Comparison of ENCODE assay signal across 8 cellular contexts in genomic region chr1:211680752-211681327, GRCh38. TPM values are rescaled to one million over a fixed set of nuclear protein-coding genes. Genes with fewer than 3 reads are reported as not detected.
A peak's percentile ranks its signal among the peaks of the same experiment; 100 is the strongest.
DNase-seq lines count a peak whose midpoint lies in the region; ATAC-seq, FAIRE-seq and TF ChIP-seq lines count a peak whose summit lies in the region.

No MANE protein-coding gene starts in this region.

- H3K27ac Mint-ChIP-seq in WTC11: no peak overlapping the region

- POLR2A ChIA-PET in BJ (lab: Charles Lee) (no interaction called here), WTC11 (lab: Charles Lee) (no interaction called here)

- no peaks in the 10 kb centered on the region for H3K27me3 Mint-ChIP-seq in WTC11 (ENCODE audit: low read depth)

- TF ChIP-seq CTCF in BJ (IDR thresholded peaks at IDR 0.05; ENCODE audit: insufficient read depth, low read depth, low read length) (peak; percentile 70), WTC11 (IDR thresholded peaks at IDR 0.05) (peak; percentile 22; the same call in 1 of the 2 replicates)

- H3K4me3 ChIP-seq in BJ (ENCODE audit: low read depth, low read length): no peak overlapping the region

- DNase-seq in BJ (ENCODE audit: low read depth) (peak; percentile 52), GM19239 (ENCODE audit: insufficient read length, low spot score) (peak; percentile 59), NCI-H345 (lab: John Stamatoyannopoulos, UW) (peak; percentile 91), WTC11 (ENCODE audit: low spot score) (peak; percentile 46), T47D (ENCODE audit: low read depth in 1 of 2, low spot score in 1 of 2) (peak; percentile 81 to 89), kidney glomerular epithelial cell (lab: John Stamatoyannopoulos, UW) (peak; percentile 83)
- peak; percentile 49 to 53 for DNase-seq in stimulated activated CD4-positive, alpha-beta T cell treated with anti-CD3 and anti-CD28 coated beads, Interleukin-2, amount 100 ng/mL, for 48 hours

- no peaks in the 10 kb centered on the region for H3K36me3 ChIP-seq in BJ (ENCODE audit: control insufficient read depth, insufficient read depth, low read length)

- no peak overlapping the region for H3K4me3 Mint-ChIP-seq in WTC11

- H3K27me3 ChIP-seq in BJ (ENCODE audit: control insufficient read depth, insufficient read depth, low read length): no peaks in the 10 kb centered on the region

- peak; percentile 93 for FAIRE-seq in GM19239 (lab: Jason Lieb, UNC)

- peaks cover 10% of the 10 kb centered on the region for H3K4me1 Mint-ChIP-seq in WTC11

- CTCF ChIA-PET in BJ (lab: Yijun Ruan, JAX): interaction anchor here (0.6 to 6.5 kb wide), 28 partner anchors 9 to 1423 kb away, joined by 3 to 92 read pairs (median 4); partner anchors contain the start of genes DTL and INTS7
- CTCF ChIA-PET in WTC11 (lab: Charles Lee): interaction anchor here (0.7 to 3.4 kb wide), 36 partner anchors 10 to 777 kb away, joined by 3 to 75 read pairs (median 4); partner anchors contain the start of genes DTL, INTS7 and SLC30A1

- no peaks in the 10 kb centered on the region for H3K9me3 Mint-ChIP-seq in WTC11

- in situ Hi-C loops in T47D (cut with HindIII; ENCODE audit: low pct_unique_long_range_greater_than_20kb, low sequenced_read_pairs): no loop called here

- no peaks in the 10 kb centered on the region for H3K36me3 Mint-ChIP-seq in WTC11

- ATAC-seq in HG03354 (IDR thresholded peaks at IDR 0.05; ENCODE audit: poor library complexity, severe bottlenecking, unreplicated experiment) (peak; percentile 80), WTC11 (peak; percentile 57)

TF ChIP-seq in WTC11, 78 proteins besides CTCF, POLR2A, EP300 and RAD21:
- TF ChIP-seq RORB (CRISPR knock-in tag; IDR thresholded peaks at IDR 0.05) (no peak), ZNF425 (CRISPR knock-in tag; conservative IDR thresholded peaks at IDR 0.05) (no peak), AR (CRISPR knock-in tag; IDR thresholded peaks at IDR 0.05) (no peak), NR1H2 (CRISPR knock-in tag; IDR thresholded peaks at IDR 0.05) (no peak), ESRRA (CRISPR knock-in tag; IDR thresholded peaks at IDR 0.05; ENCODE audit: borderline replicate concordance) (no peak), ZMAT4 (CRISPR knock-in tag; IDR thresholded peaks at IDR 0.05) (no peak)

RNA-seq across cellular contexts. Expression of gene NEK2, which starts 5.4 kb away (rescaled TPM):
- 8.8 and 14.9 TPM in 2 replicates for polyA plus RNA-seq in BJ (2011; rRNA removed)
- polyA minus RNA-seq in BJ (2011; rRNA and poly(A)+ RNA removed): 5.4 and 5.7 TPM in 2 replicates
- 22.7 to 25.2 TPM (median 23.5 TPM) in 3 replicates for total RNA-seq in WTC11 (2021)
